ENCODE assay signal across 21 cellular contexts in the genomic region with DNA sequence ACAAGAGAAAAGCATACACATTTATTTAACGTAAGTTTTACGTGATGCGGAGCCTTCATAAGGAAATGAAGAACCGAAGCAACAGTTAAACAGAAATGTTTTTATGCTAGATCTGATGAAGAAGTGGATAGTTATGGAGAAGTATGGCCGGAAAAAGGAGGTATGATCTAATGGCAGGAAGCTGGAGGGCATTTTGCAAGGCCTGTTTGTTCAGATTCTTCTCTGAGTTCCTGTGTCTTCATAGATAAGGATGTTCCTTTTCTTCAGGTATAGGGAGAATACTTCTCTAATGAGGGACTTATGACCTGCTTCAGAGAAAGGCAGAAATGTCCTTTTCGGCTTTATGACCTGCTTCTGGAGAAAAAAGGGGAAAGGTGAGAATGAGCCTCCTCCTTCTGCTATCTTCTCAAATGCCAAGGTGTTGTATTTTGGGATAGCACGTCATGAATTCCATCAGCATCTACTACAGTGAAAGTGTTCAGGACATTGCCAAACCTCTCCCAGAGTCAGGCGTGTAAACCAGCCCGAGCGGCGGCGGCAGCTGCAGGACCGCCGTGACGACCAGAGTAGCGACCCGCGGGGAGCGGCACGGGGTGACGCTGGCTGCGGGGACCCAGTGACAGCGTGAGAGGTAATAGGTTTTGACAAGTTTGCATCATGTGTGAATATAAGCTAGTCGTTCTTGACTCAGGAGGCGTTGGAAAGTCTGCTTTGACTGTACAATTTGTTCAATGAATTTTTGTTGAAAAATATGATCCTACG. TPM values are rescaled to one million over a fixed set of nuclear protein-coding genes. Genes with fewer than 3 reads are reported as not detected.
DNase-seq lines count a peak whose midpoint lies in the region; ATAC-seq, FAIRE-seq and TF ChIP-seq lines count a peak whose summit lies in the region.
"Had no signal": no experiment of that assay in that cellular context is flagged by ENCODE, and none has a peak within 500 bp of the region (broad histone marks: within the 10 kb centered on the region; RNA-seq: fewer than 3 reads in every experiment).

No MANE protein-coding gene starts in this region.

- H3K27me3 Mint-ChIP-seq in activated CD4-positive, alpha-beta T cell treated with anti-CD3 and anti-CD28 coated beads, Interleukin-2, amount 10 ng/mL, durations not matched to agents 24 days and 14 days: no peaks in the 10 kb centered on the region

- in situ Hi-C loops in KBM-7 (cut with MboI; ENCODE audit: low pct_unique_long_range_greater_than_20kb, low sequenced_read_pairs): no loop called here
- in situ Hi-C loops in K562 (cut with MboI): no loop called here

- H3K9me1 ChIP-seq in K562 (ENCODE audit: control insufficient read depth, insufficient read depth, low read length): no peaks in the 10 kb centered on the region

- DNase-seq in activated CD4-positive, alpha-beta T cell treated with anti-CD3 and anti-CD28 coated beads, Interleukin-2, amount 10 ng/mL, durations not matched to agents 24 days and 14 days: no peak
- DNase-seq in activated CD4-positive, alpha-beta T cell treated with anti-CD3 and anti-CD28 coated beads, Interleukin-2, amount 50 U/mL, for 4 hours: no peak
- DNase-seq in KBM-7: peak; percentile 73
- DNase-seq in K562 (ENCODE audit: extremely low read depth in 1 of 4, low spot score in 3 of 4): no peak
- DNase-seq in spleen: peak; percentile 79
- DNase-seq: activated CD4-positive, alpha-beta T cell treated with anti-CD3 and anti-CD28 coated beads for 1 hour; activated CD8-positive, alpha-beta memory T cell treated with anti-CD3 and anti-CD28 coated beads, Interleukin-2, amount 50 U/mL, for 4 hours; activated gamma-delta T cell; DMS79; mesendoderm; NCI-H2029 treated with DMSO at 0.1 percent for 48 hours; NK-92 treated with Interleukin-12 subunit alpha and Interleukin-12 subunit beta, amount 100 ng/mL, for 24 hours; stimulated activated CD4-positive, alpha-beta T cell treated with anti-CD3 and anti-CD28 coated beads, Interleukin-12 subunit alpha, Interleukin-12 subunit beta, amount 100 ng/mL, for 4 hours had no signal

- no peaks in the 10 kb centered on the region for H3K79me2 ChIP-seq in K562 (ENCODE audit: control insufficient read depth, insufficient read depth, low read length)

- no peak overlapping the region for H3K9ac ChIP-seq in K562 (ENCODE audit: insufficient read depth in 1 of 2, low read depth in 2 of 2, low read length in 2 of 2)
- H3K9ac ChIP-seq: neural progenitor cell had no signal

- BruUV-seq in K562 (replicated peaks; lab: Mats Ljungman, UMichigan): no TSS peak

- TF ChIP-seq POLR2A in K562 (conservative IDR thresholded peaks at IDR 0.05) (no peak), spleen (IDR thresholded peaks at IDR 0.05) (no peak)

- no peak for TF ChIP-seq EP300 in K562 (IDR thresholded peaks at IDR 0.05; ENCODE audit: low read length)

- H3K27ac ChIP-seq in K562 (ENCODE audit: extremely low read depth, low read depth, low read length) (no peak overlapping the region), spleen (peak overlapping the region in 6 of 8 donors; percentile 18 to 85 (median 66))
- H3K27ac ChIP-seq: C4-2B, neural progenitor cell had no signal

- TF ChIP-seq CTCF in K562 (IDR thresholded peaks at IDR 0.05 in 2 of 3, conservative IDR thresholded peaks at IDR 0.05 in 1 of 3; ENCODE audit: insufficient read depth in 2 of 3, low read depth in 1 of 3, low read length in 3 of 3) (no peak), spleen (IDR thresholded peaks at IDR 0.05 in 8 of 11, conservative IDR thresholded peaks at IDR 0.05 in 3 of 11) (no peak)

- H2AFZ ChIP-seq in K562 (ENCODE audit: low read depth, low read length): peak overlapping the region; percentile 12; the same call in 1 of the 2 replicates
- H2AFZ ChIP-seq: neural progenitor cell had no signal

- H3K4me1 ChIP-seq in K562 (replicated peaks in 1 of 2; ENCODE audit: control insufficient read depth in 2 of 2, insufficient read depth in 2 of 2, low read length in 2 of 2) (peaks cover 0 to 3% of the 10 kb centered on the region in 2 experiments; a peak in 1 of 5 replicates), spleen (peaks cover 0 to 33% (median 17%) of the 10 kb centered on the region in 6 donors)

- peak overlapping the region; percentile 6 for H3K27ac Mint-ChIP-seq in activated CD4-positive, alpha-beta T cell treated with anti-CD3 and anti-CD28 coated beads, Interleukin-2, amount 10 ng/mL, durations not matched to agents 24 days and 14 days
- H3K27ac Mint-ChIP-seq: neural progenitor cell had no signal

- H3K4me1 Mint-ChIP-seq in activated CD4-positive, alpha-beta T cell treated with anti-CD3 and anti-CD28 coated beads, Interleukin-2, amount 10 ng/mL, durations not matched to agents 24 days and 14 days: peaks cover 11% of the 10 kb centered on the region

- intact Hi-C loops in activated CD4-positive, alpha-beta T cell treated with anti-CD3 and anti-CD28 coated beads, Interleukin-2, amount 10 ng/mL, durations not matched to agents 24 days and 14 days (cut with micrococcal nuclease): loop anchor here (5.0 to 10.0 kb wide), 2 partner anchors 119 to 287 kb away; partner anchors contain the start of gene WDR89
- intact Hi-C loops in K562 (cut with micrococcal nuclease) (no loop called here), spleen (cut with DNase I; ENCODE audit: low total_unique reads) (loop anchor here (10.0 kb wide), 2 partner anchors 127 to 367 kb away; no protein-coding TSS in a partner anchor)

- POLR2A ChIA-PET in K562 (lab: Yijun Ruan, JAX): no interaction called here

- no peaks in the 10 kb centered on the region for H4K20me1 ChIP-seq in K562 (replicated peaks; ENCODE audit: control insufficient read depth, insufficient read depth, low read length)

- 36% methylated on average over 23 of the region's 26 CpGs for WGBS in K562 (ENCODE audit: insufficient coverage, low coverage, missing lambda C conversion rate)
- WGBS in spleen, 5 donors: 65 to 88% (median 71%) methylated on average over 25 to 26 of the region's 26 CpGs

- CTCF ChIA-PET in K562 (lab: Yijun Ruan, JAX; ENCODE audit: low intra/inter-chr PET ratio): no interaction called here

- H3K4me3 ChIP-seq in K562 (no peak overlapping the region), spleen (peak overlapping the region in 4 of 8 donors; percentile 3 to 44 (median 7))
- H3K4me3 ChIP-seq: neural progenitor cell had no signal

- H3K36me3 Mint-ChIP-seq in activated CD4-positive, alpha-beta T cell treated with anti-CD3 and anti-CD28 coated beads, Interleukin-2, amount 10 ng/mL, durations not matched to agents 24 days and 14 days (ENCODE audit: low read depth): no peaks in the 10 kb centered on the region
- H3K36me3 Mint-ChIP-seq: neural progenitor cell had no signal

- H3K36me3 ChIP-seq in K562 (ENCODE audit: control insufficient read depth, insufficient read depth, low read length) (no peaks in the 10 kb centered on the region), spleen (no peaks in the 10 kb centered on the region)
- H3K36me3 ChIP-seq: neural progenitor cell had no signal

- TF ChIP-seq RAD21 in K562 (CRISPR knock-in tag; conservative IDR thresholded peaks at IDR 0.05 in 1 of 2, IDR thresholded peaks at IDR 0.05 in 1 of 2): no peak

- H3K27me3 ChIP-seq in K562 (ENCODE audit: control insufficient read depth in 2 of 2, insufficient read depth in 2 of 2, low read length in 2 of 2) (no peaks in the 10 kb centered on the region; a peak in 1 of 5 replicates), spleen (replicated peaks in 1 of 7) (no peaks in the 10 kb centered on the region)
- H3K27me3 ChIP-seq: neural progenitor cell had no signal

- H3K9me3 ChIP-seq in K562 (replicated peaks; ENCODE audit: control insufficient read depth, insufficient read depth, low read depth, low read length) (no peaks in the 10 kb centered on the region), spleen (no peaks in the 10 kb centered on the region)

- no peak overlapping the region for H3K4me3 Mint-ChIP-seq in activated CD4-positive, alpha-beta T cell treated with anti-CD3 and anti-CD28 coated beads, Interleukin-2, amount 10 ng/mL, durations not matched to agents 24 days and 14 days
- H3K4me3 Mint-ChIP-seq: neural progenitor cell had no signal

- FAIRE-seq in K562 (lab: Jason Lieb, UNC): no peak
- FAIRE-seq: A204.1, GM18507, keratinocyte had no signal

- ATAC-seq in K562: peak; percentile 34; the same call in 2 of the 3 replicates
- ATAC-seq in HG03457 (IDR thresholded peaks at IDR 0.05; ENCODE audit: unreplicated experiment): no peak
- no peak for ATAC-seq in HG02981 (IDR thresholded peaks at IDR 0.05; ENCODE audit: unreplicated experiment)
- ATAC-seq in HG03571 (IDR thresholded peaks at IDR 0.05; ENCODE audit: unreplicated experiment): no peak

- H3K9me3 Mint-ChIP-seq in activated CD4-positive, alpha-beta T cell treated with anti-CD3 and anti-CD28 coated beads, Interleukin-2, amount 10 ng/mL, durations not matched to agents 24 days and 14 days: no peaks in the 10 kb centered on the region
- H3K9me3 Mint-ChIP-seq: neural progenitor cell had no signal

- 0 out of 2 replicates have a peak overlapping the region, but pooled peaks have one; percentile 14 for H3K4me2 ChIP-seq in K562 (ENCODE audit: insufficient read depth, low read length)
- H3K4me2 ChIP-seq: neural progenitor cell had no signal

TF ChIP-seq in K562, 482 proteins besides CTCF, POLR2A, EP300 and RAD21 (continues in another document):
- TF ChIP-seq MCM2 (IDR thresholded peaks at IDR 0.05; ENCODE audit: low read depth): no peak

RNA-seq across cellular contexts. Expression of gene SGPP1, which starts 33.7 kb away (rescaled TPM):
- total RNA-seq in activated CD4-positive, alpha-beta T cell treated with anti-CD3 and anti-CD28 coated beads, Interleukin-2, amount 10 ng/mL, durations not matched to agents 24 days and 14 days: 12.2 and 13.3 TPM in 2 replicates
- total RNA-seq in K562 (2011; cell fraction: chromatin; rRNA removed; ENCODE audit: low replicate concordance): 5.0 and 9.6 TPM in 2 replicates
- total RNA-seq in K562 (2011; cell fraction: nucleolus; rRNA removed): 4.3 and 5.8 TPM in 2 replicates
- total RNA-seq in K562 (2011; cell fraction: nucleoplasm; rRNA removed): 9.2 and 12.7 TPM in 2 replicates
- total RNA-seq in K562 (2014; rRNA removed) (5.6 and 6.9 TPM in 2 replicates), K562 (2014; rRNA removed; fragmentation: Illumina TruSeq; extraction: Trizol) (7.3 and 8.0 TPM in 2 replicates), K562 (2015; rRNA removed; fragmentation: Illumina TruSeq; extraction: Trizol) (6.0 and 6.5 TPM in 2 replicates), K562 (2021) (6.5 and 6.9 TPM in 2 replicates), spleen (10 to 100 TPM; 24.3 to 36.1 (median 28.6) TPM)
- polyA plus RNA-seq in K562 (2011; rRNA removed) (3.9 and 4.9 TPM in 2 replicates), K562 (2014; fragmentation: Illumina TruSeq; extraction: Trizol) (4.9 and 6.0 TPM in 2 replicates), K562 (2014; fragmentation: Nextera tagmentation; extraction: Ambion mirVana) (1 to 10 TPM; 2.2 to 2.8 TPM), K562 (2014; rRNA removed) (4.7 and 5.2 TPM in 2 replicates), spleen (10 to 100 TPM; 18.5 to 19.6 (median 19.1) TPM)
- 2.4 and 3.8 TPM in 2 replicates for polyA plus RNA-seq in K562 (2011; cell fraction: cytosol; rRNA removed)
- polyA plus RNA-seq in K562 (2011; cell fraction: nucleus; rRNA removed): 1.6 and 2.6 TPM in 2 replicates
- polyA plus RNA-seq in K562 (2012): 4.5 and 7.9 TPM in 2 replicates
- 2.7 and 3.4 TPM in 2 replicates for polyA minus RNA-seq in K562 (2011; rRNA and poly(A)+ RNA removed)
- 2.0 and 2.5 TPM in 2 replicates for polyA minus RNA-seq in K562 (2011; cell fraction: cytosol; rRNA and poly(A)+ RNA removed)
- polyA minus RNA-seq in K562 (2011; cell fraction: nucleus; rRNA and poly(A)+ RNA removed): 2.7 TPM in 2 replicates

Comparison
In these comparisons a context has a peak if more than half of its experiments do, and no peak if none do; other contexts are left out.
1. DNase-seq: peak in KBM-7 (single experiment) and spleen (single experiment); none in activated CD4-positive, alpha-beta T cell treated with anti-CD3 and anti-CD28 coated beads, Interleukin-2, amount 10 ng/mL, durations not matched to agents 24 days and 14 days (single experiment), activated CD4-positive, alpha-beta T cell treated with anti-CD3 and anti-CD28 coated beads, Interleukin-2, amount 50 U/mL, for 4 hours (0 of 2) and K562 (0 of 4).